25 cellular contexts compared by ENCODE assay signal in the genomic region with DNA sequence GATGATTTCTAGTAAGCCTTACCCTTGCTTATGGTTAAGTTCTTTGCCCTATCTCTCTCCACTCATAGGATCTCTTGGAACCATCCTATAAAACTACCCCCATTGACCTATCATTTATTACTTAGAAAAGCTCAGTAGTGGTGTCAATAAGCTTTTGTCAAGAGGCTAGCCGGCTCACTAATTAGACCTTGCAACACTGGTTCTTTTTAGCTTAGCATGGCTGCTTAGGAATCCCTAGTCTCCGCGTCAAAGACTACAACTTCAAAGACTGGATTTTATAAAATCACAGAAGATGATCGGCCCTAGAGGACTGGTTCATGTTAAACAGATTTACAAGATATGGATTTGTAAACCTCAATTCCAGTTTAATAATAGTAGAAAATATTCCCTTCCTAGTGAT.
"Had no signal": no experiment of that assay in that cellular context is flagged by ENCODE, and none has a peak within 500 bp of the region (broad histone marks: within the 10 kb centered on the region; RNA-seq: fewer than 3 reads in every experiment).

No MANE protein-coding gene starts in this region.

- H3K4me3 ChIP-seq: adrenal gland, body of pancreas, breast epithelium, SJCRH30, SK-N-MC had no signal

- H3K27ac ChIP-seq: adrenal gland, body of pancreas, breast epithelium, SJCRH30, SK-N-MC had no signal

- H3K27me3 ChIP-seq: adrenal gland, body of pancreas, breast epithelium had no signal

- DNase-seq: activated CD4-positive, alpha-beta T cell treated with anti-CD3 and anti-CD28 coated beads, Interleukin-2, amount 10 ng/mL, durations not matched to agents 24 days and 14 days; activated CD4-positive, alpha-beta T cell treated with anti-CD3 and anti-CD28 coated beads, Interleukin-2, amount 50 U/mL, for 4 hours; activated CD8-positive, alpha-beta T cell treated with anti-CD3 and anti-CD28 coated beads for 36 hours; activated effector memory CD4-positive, alpha-beta T cell treated with anti-CD3 and anti-CD28 coated beads, Interleukin-2, amount 50 U/mL, for 16 hours; activated naive CD4-positive, alpha-beta T cell treated with Interleukin-2 at 50 U/mL for 16 hours; activated T-cell treated with anti-CD3 and anti-CD28 coated beads, Interleukin-2, amount 50 U/mL, for 1 hour; activated T-cell treated with anti-CD3 and anti-CD28 coated beads, Interleukin-2, amount 50 U/mL, for 72 hours; adrenal gland; body of pancreas; KG1; NCI-H1048; NCI-H1105 treated with DMSO at 0.1 percent for 48 hours; NCI-H1436; NCI-H1694; NCI-H1930; NCI-H2081 treated with DMSO at 0.1 percent for 48 hours; NCI-H510A; NCI-H526; NCI-H748 treated with DMSO at 0.1 percent for 48 hours; NK-92 treated with Interleukin-12 subunit alpha and Interleukin-12 subunit beta, amount 100 ng/mL, for 24 hours; SHP77; SJCRH30 had no signal

- H3K36me3 ChIP-seq: adrenal gland, breast epithelium, SJCRH30 had no signal

- H3K9me3 ChIP-seq: adrenal gland, body of pancreas, breast epithelium, SJCRH30 had no signal

- FAIRE-seq: astrocyte had no signal

- H3K4me1 ChIP-seq: adrenal gland, body of pancreas, breast epithelium, SJCRH30 had no signal
